ENCODE assay signal across 1 cellular context in the genomic region with DNA sequence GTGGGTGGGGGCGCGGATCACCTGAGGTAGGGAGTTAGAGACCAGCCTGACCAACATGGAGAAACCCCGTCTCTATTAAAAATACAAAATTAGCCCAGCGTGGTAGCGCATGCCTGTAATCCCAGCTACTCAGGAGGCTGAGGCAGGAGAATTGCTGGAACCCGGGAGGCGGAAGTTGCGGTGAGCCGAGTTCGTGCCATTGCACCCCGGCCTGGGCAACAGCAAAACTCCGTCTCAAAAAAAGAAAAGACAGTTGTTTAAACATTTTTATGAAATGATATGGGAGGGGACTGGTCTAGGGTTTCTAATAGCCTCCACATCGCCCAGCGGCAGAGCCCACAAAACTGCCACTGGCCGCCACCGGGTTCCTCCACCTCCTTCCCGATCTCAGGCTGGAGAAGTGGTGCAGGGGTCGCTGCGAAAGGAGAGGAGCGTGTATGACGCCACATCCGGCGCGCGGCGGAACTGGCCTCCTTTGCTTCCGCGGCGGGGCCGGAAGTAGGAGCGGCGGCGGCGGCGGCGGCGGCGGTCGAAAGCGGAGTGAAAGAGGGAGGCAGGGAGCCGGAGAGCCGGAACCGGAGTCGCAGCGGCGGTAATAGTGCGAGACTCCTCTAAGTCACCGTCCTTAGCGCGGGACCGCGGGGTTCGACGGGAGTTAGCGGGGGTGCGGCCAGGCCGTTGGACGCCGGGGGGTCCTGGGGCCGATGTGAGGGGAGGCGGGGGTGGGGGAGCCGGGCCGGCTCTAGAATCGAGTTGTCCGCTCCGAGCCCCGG.
TF ChIP-seq lines count a peak whose summit lies in the region.

TSS of gene PPP4C (plus strand) at position 492 of the 773 bp plus-strand sequence. CDS start 384 bp downstream, outside the sequence.

TF ChIP-seq in HepG2, 621 proteins besides CTCF, POLR2A, EP300 and RAD21 (continued from another document and continues in another):
- TF ChIP-seq HES4 (CRISPR knock-in tag; IDR thresholded peaks at IDR 0.05; ENCODE audit: borderline replicate concordance) (peak; percentile 64; the same call in 1 of the 2 replicates), ZBTB37 (CRISPR knock-in tag; IDR thresholded peaks at IDR 0.05) (no peak), FOXP1 (IDR thresholded peaks at IDR 0.05) (no peak), FOXP1 (CRISPR knock-in tag; IDR thresholded peaks at IDR 0.05) (no peak), REXO4 (CRISPR knock-in tag; IDR thresholded peaks at IDR 0.05; ENCODE audit: borderline replicate concordance) (no peak), ZNF160 (CRISPR knock-in tag; IDR thresholded peaks at IDR 0.05) (no peak), RAD51 (IDR thresholded peaks at IDR 0.05; ENCODE audit: borderline replicate concordance) (no peak), ZNF432 (CRISPR knock-in tag; IDR thresholded peaks at IDR 0.05; ENCODE audit: borderline replicate concordance) (no peak), ZNF326 (CRISPR knock-in tag; IDR thresholded peaks at IDR 0.05; ENCODE audit: borderline replicate concordance) (no peak), AGO2 (optimal IDR thresholded peaks at IDR 0.05; ENCODE audit: low read depth, low read length) (peak; percentile 87), LRRFIP1 (CRISPR knock-in tag; conservative IDR thresholded peaks at IDR 0.05) (no peak), GABPB1 (CRISPR knock-in tag; IDR thresholded peaks at IDR 0.05) (peak; percentile 98), ZUFSP (CRISPR knock-in tag; IDR thresholded peaks at IDR 0.05; ENCODE audit: borderline replicate concordance) (no peak), ZBTB21 (CRISPR knock-in tag; IDR thresholded peaks at IDR 0.05) (peak; percentile 95), JUND (CRISPR knock-in tag; IDR thresholded peaks at IDR 0.05) (no peak), SMARCE1 (IDR thresholded peaks at IDR 0.05; ENCODE audit: borderline replicate concordance) (no peak), ZEB1 (IDR thresholded peaks at IDR 0.05; ENCODE audit: insufficient replicate concordance, low read depth) (no peak), MLLT10 (CRISPR knock-in tag; IDR thresholded peaks at IDR 0.05) (no peak), ZNF546 (CRISPR knock-in tag; conservative IDR thresholded peaks at IDR 0.05) (peak; percentile 95), HNRNPLL (IDR thresholded peaks at IDR 0.05; ENCODE audit: low read depth, low read length, poor library complexity, severe bottlenecking) (peak; percentile 93), ZNF674 (CRISPR knock-in tag; IDR thresholded peaks at IDR 0.05; ENCODE audit: low read depth) (peak; percentile 85; the same call in 1 of the 2 replicates), TEF (CRISPR knock-in tag; IDR thresholded peaks at IDR 0.05) (no peak), GTF3A (CRISPR knock-in tag; conservative IDR thresholded peaks at IDR 0.05) (no peak), ZSCAN29 (CRISPR knock-in tag; conservative IDR thresholded peaks at IDR 0.05) (no peak), ZFP91 (CRISPR knock-in tag; IDR thresholded peaks at IDR 0.05; ENCODE audit: borderline replicate concordance) (peak; percentile 57; the same call in 1 of the 2 replicates), ZNF367 (CRISPR knock-in tag; IDR thresholded peaks at IDR 0.05; ENCODE audit: borderline replicate concordance) (no peak), ZSCAN22 (CRISPR knock-in tag; IDR thresholded peaks at IDR 0.05) (no peak), SOX5 (CRISPR knock-in tag; IDR thresholded peaks at IDR 0.05; ENCODE audit: borderline replicate concordance) (no peak), ZNF598 (CRISPR knock-in tag; IDR thresholded peaks at IDR 0.05; ENCODE audit: borderline replicate concordance) (no peak), REL (CRISPR knock-in tag; conservative IDR thresholded peaks at IDR 0.05) (no peak), TBX2 (CRISPR knock-in tag; IDR thresholded peaks at IDR 0.05; ENCODE audit: borderline replicate concordance) (peak; percentile 87), NR3C1 (CRISPR knock-in tag; IDR thresholded peaks at IDR 0.05) (no peak), ZNF747 (CRISPR knock-in tag; IDR thresholded peaks at IDR 0.05; ENCODE audit: borderline replicate concordance) (no peak; the same call in 1 of the 2 replicates), PREB (CRISPR knock-in tag; IDR thresholded peaks at IDR 0.05) (no peak), ZNF251 (CRISPR knock-in tag; IDR thresholded peaks at IDR 0.05) (no peak), TFE3 (CRISPR knock-in tag; IDR thresholded peaks at IDR 0.05) (no peak), ZSCAN20 (CRISPR knock-in tag; IDR thresholded peaks at IDR 0.05; ENCODE audit: borderline replicate concordance) (no peak), GLI4 (CRISPR knock-in tag; IDR thresholded peaks at IDR 0.05; ENCODE audit: borderline replicate concordance) (no peak), ZNF850 (CRISPR knock-in tag; conservative IDR thresholded peaks at IDR 0.05) (no peak)
- TF ChIP-seq, protein P1, sequence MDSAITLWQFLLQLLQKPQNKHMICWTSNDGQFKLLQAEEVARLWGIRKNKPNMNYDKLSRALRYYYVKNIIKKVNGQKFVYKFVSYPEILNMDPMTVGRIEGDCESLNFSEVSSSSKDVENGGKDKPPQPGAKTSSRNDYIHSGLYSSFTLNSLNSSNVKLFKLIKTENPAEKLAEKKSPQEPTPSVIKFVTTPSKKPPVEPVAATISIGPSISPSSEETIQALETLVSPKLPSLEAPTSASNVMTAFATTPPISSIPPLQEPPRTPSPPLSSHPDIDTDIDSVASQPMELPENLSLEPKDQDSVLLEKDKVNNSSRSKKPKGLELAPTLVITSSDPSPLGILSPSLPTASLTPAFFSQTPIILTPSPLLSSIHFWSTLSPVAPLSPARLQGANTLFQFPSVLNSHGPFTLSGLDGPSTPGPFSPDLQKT (CRISPR knock-in tag; IDR thresholded peaks at IDR 0.05; ENCODE audit: borderline replicate concordance), result no peak; the same call in 1 of the 2 replicates
- TF ChIP-seq, protein P2, sequence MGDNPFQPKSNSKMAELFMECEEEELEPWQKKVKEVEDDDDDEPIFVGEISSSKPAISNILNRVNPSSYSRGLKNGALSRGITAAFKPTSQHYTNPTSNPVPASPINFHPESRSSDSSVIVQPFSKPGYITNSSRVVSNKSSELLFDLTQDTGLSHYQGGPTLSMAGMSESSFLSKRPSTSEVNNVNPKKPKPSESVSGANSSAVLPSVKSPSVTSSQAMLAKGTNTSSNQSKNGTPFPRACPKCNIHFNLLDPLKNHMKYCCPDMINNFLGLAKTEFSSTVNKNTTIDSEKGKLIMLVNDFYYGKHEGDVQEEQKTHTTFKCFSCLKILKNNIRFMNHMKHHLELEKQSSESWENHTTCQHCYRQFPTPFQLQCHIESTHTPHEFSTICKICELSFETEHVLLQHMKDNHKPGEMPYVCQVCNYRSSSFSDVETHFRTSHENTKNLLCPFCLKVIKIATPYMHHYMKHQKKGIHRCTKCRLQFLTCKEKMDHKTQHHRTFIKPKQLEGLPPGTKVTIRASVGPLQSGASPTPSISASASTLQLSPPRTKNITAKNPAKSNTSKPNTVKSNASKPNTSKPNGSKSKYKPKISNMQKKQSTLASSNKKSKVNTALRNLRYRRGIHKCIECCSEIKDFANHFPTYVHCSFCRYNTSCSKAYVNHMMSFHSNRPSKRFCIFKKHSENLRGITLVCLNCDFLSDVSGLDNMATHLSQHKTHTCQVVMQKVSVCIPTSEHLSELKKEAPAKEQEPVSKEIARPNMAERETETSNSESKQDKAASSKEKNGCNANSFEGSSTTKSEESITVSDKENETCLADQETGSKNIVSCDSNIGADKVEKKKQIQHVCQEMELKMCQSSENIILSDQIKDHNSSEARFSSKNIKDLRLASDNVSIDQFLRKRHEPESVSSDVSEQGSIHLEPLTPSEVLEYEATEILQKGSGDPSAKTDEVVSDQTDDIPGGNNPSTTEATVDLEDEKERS (CRISPR knock-in tag; IDR thresholded peaks at IDR 0.05), result peak; percentile 93
- TF ChIP-seq, protein P3, sequence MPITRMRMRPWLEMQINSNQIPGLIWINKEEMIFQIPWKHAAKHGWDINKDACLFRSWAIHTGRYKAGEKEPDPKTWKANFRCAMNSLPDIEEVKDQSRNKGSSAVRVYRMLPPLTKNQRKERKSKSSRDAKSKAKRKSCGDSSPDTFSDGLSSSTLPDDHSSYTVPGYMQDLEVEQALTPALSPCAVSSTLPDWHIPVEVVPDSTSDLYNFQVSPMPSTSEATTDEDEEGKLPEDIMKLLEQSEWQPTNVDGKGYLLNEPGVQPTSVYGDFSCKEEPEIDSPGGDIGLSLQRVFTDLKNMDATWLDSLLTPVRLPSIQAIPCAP (CRISPR knock-in tag; IDR thresholded peaks at IDR 0.05; ENCODE audit: low read depth), result no peak
- TF ChIP-seq, protein P4, sequence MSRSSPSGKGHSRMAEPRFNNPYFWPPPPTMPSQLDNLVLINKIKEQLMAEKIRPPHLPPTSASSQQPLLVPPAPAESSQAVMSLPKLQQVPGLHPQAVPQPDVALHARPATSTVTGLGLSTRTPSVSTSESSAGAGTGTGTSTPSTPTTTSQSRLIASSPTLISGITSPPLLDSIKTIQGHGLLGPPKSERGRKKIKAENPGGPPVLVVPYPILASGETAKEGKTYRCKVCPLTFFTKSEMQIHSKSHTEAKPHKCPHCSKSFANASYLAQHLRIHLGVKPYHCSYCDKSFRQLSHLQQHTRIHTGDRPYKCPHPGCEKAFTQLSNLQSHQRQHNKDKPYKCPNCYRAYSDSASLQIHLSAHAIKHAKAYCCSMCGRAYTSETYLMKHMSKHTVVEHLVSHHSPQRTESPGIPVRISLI (CRISPR knock-in tag; IDR thresholded peaks at IDR 0.05; ENCODE audit: borderline replicate concordance), result no peak
